In genomic region chr17:56798916-56799315, GRCh38 we compare ENCODE assay signal across 15 cellular contexts. TPM values are rescaled to one million over a fixed set of nuclear protein-coding genes. Genes with fewer than 3 reads are reported as not detected.
A peak's percentile ranks its signal among the peaks of the same experiment; 100 is the strongest.
DNase-seq lines count a peak whose midpoint lies in the region; ATAC-seq, FAIRE-seq and TF ChIP-seq lines count a peak whose summit lies in the region.
"Had no signal": no experiment of that assay in that cellular context is flagged by ENCODE, and none has a peak within 500 bp of the region (broad histone marks: within the 10 kb centered on the region; RNA-seq: fewer than 3 reads in every experiment).

No MANE protein-coding gene starts in this region.

- TF ChIP-seq POLR2A in HCT116 (IDR thresholded peaks at IDR 0.05; ENCODE audit: borderline replicate concordance, extremely low read depth, insufficient read depth, insufficient read length) (no peak), GM12878 (IDR thresholded peaks at IDR 0.05; ENCODE audit: low read depth, low read length) (no peak), gastrocnemius medialis (IDR thresholded peaks at IDR 0.05) (no peak)

- RAD21 ChIA-PET in HCT116 (lab: Charles Lee; ENCODE audit: low non-redundant PET in 1 of 2, low total read pairs in 2 of 2, uncharacterized antibody in 2 of 2, unreplicated experiment in 2 of 2) (no interaction called here), GM12878 (lab: Charles Lee; ENCODE audit: unreplicated experiment) (no interaction called here)

- TF ChIP-seq RAD21 in HCT116 (IDR thresholded peaks at IDR 0.05; ENCODE audit: low read depth) (no peak), GM12878 (IDR thresholded peaks at IDR 0.05; ENCODE audit: insufficient read depth, low read depth, low read length) (no peak)

- H3K4me2 ChIP-seq in HCT116 (ENCODE audit: low read length) (no peak overlapping the region), GM12878 (ENCODE audit: control insufficient read depth, insufficient read depth) (no peak overlapping the region), mesendoderm (ENCODE audit: low read length) (no peak overlapping the region)

- no peak overlapping the region for H3K18ac ChIP-seq in mesendoderm (ENCODE audit: low read length)

- no peaks in the 10 kb centered on the region for H3K79me1 ChIP-seq in mesendoderm (ENCODE audit: low read length)

- TF ChIP-seq EP300 in GM12878 (IDR thresholded peaks at IDR 0.05; ENCODE audit: borderline replicate concordance in 1 of 2, control insufficient read depth in 1 of 2, low read depth in 2 of 2, low read length in 2 of 2): no peak

- in situ Hi-C loops in GM12878 (cut with MboI) (no loop called here), gastrocnemius medialis (cut with MboI; ENCODE audit: low sequenced_read_pairs in 4 of 4) (no loop called here)

- no TSS peak for BruUV-seq in HCT116 (replicated peaks; lab: Mats Ljungman, UMichigan)
- no TSS peak for BruUV-seq in GM12878 (replicated peaks; lab: Mats Ljungman, UMichigan)

- no peak overlapping the region for H2BK5ac ChIP-seq in mesendoderm (ENCODE audit: low read length)

- no peak overlapping the region for H2BK15ac ChIP-seq in mesendoderm (replicated peaks; ENCODE audit: low read depth)

- no peaks in the 10 kb centered on the region for H3K9me2 ChIP-seq in HCT116 (ENCODE audit: insufficient read depth)

- H3K27me3 ChIP-seq in HCT116 (ENCODE audit: insufficient read depth, low read length): peaks cover 6% of the 10 kb centered on the region; the same call in 1 of the 2 replicates
- H3K27me3 ChIP-seq in GM12878 (replicated peaks in 1 of 2; ENCODE audit: control insufficient read depth in 2 of 2, insufficient read depth in 2 of 2, low read length in 1 of 2): no peaks in the 10 kb centered on the region; a peak in 1 of 4 replicates
- no peaks in the 10 kb centered on the region for H3K27me3 ChIP-seq in mesendoderm (ENCODE audit: insufficient read depth, low read length, poor library complexity)
- H3K27me3 ChIP-seq in gastrocnemius medialis: no peaks in the 10 kb centered on the region
- H3K27me3 ChIP-seq: heart left ventricle had no signal

- no peak overlapping the region for H4K8ac ChIP-seq in mesendoderm (ENCODE audit: low read depth, low read length)

- 54% methylated on average over 4 of the region's 4 CpGs for WGBS in GM12878 (ENCODE audit: insufficient coverage, insufficient replicate concordance, low lambda C conversion rate, missing lambda C conversion rate)
- WGBS in mesendoderm (ENCODE audit: extremely low coverage, insufficient coverage, low lambda C conversion rate): no CpG with 5 or more reads among the region's 4 CpGs

- H2AK5ac ChIP-seq in mesendoderm (ENCODE audit: low read length): no peak overlapping the region

- intact Hi-C loops in HCT116 (cut with micrococcal nuclease): no loop called here
- intact Hi-C loops in GM12878 (cut with micrococcal nuclease; ENCODE audit: unreplicated experiment): no loop called here
- intact Hi-C loops in gastrocnemius medialis (cut with DNase I; ENCODE audit: low total_unique reads): no loop called here

- H3K4me3 ChIP-seq in HCT116 (replicated peaks in 1 of 2; ENCODE audit: low read depth in 1 of 2, low read length in 2 of 2) (no peak overlapping the region), GM12878 (no peak overlapping the region), mesendoderm (ENCODE audit: low read length) (no peak overlapping the region), gastrocnemius medialis (no peak overlapping the region)
- H3K4me3 ChIP-seq: heart left ventricle had no signal

- H3K4ac ChIP-seq in mesendoderm (ENCODE audit: low read depth, low read length): no peak overlapping the region

- no peak overlapping the region for H3K56ac ChIP-seq in mesendoderm (ENCODE audit: low read length)

- no peaks in the 10 kb centered on the region for H3K79me2 ChIP-seq in HCT116 (ENCODE audit: insufficient read depth, low read length)
- no peaks in the 10 kb centered on the region for H3K79me2 ChIP-seq in GM12878 (ENCODE audit: control insufficient read depth, insufficient read depth, low read length)
- H3K79me2 ChIP-seq in mesendoderm (ENCODE audit: control insufficient read depth, insufficient read depth, low read length): no peaks in the 10 kb centered on the region

- TF ChIP-seq CTCF in HCT116 (IDR thresholded peaks at IDR 0.05 in 2 of 3, conservative IDR thresholded peaks at IDR 0.05 in 1 of 3; ENCODE audit: borderline replicate concordance in 1 of 3, insufficient read depth in 1 of 3, low read depth in 2 of 3, low read length in 2 of 3) (no peak), GM12878 (IDR thresholded peaks at IDR 0.05 in 2 of 3, conservative IDR thresholded peaks at IDR 0.05 in 1 of 3; ENCODE audit: control insufficient read depth in 2 of 3, extremely low read depth in 1 of 3, insufficient read depth in 1 of 3, low read depth in 3 of 3, low read length in 3 of 3) (no peak), gastrocnemius medialis (IDR thresholded peaks at IDR 0.05 in 4 of 5, conservative IDR thresholded peaks at IDR 0.05 in 1 of 5) (no peak)

- SMC1A ChIA-PET in GM12878 (lab: Charles Lee; ENCODE audit: uncharacterized antibody, unreplicated experiment): interaction anchor here (0.6 to 0.8 kb wide), 2 partner anchors 21 to 1315 kb away, joined by 3 read pairs; no protein-coding TSS in a partner anchor

- DNase-seq in HCT116 (ENCODE audit: low read depth, low spot score) (no peak), NCI-H2171 treated with DMSO at 0.1 percent for 48 hours (lab: John Stamatoyannopoulos, UW) (peak; percentile 65), GM12878 (ENCODE audit: low read depth, low spot score) (no peak), mesendoderm (peak; percentile 73), gastrocnemius medialis (no peak), NCI-H2081 treated with DMSO at 0.1 percent for 48 hours (lab: John Stamatoyannopoulos, UW) (no peak)
- DNase-seq: activated CD8-positive, alpha-beta T cell treated with anti-CD3 and anti-CD28 coated beads for 36 hours; activated gamma-delta T cell treated with Interleukin-2 at 50 U/mL for 16 hours; heart left ventricle; mammary epithelial cell; occipital lobe; trophoblast cell had no signal

- H3K9me3 ChIP-seq in HCT116 (ENCODE audit: control insufficient read depth in 1 of 2, insufficient read depth in 1 of 2, low read depth in 1 of 2, low read length in 2 of 2) (no peaks in the 10 kb centered on the region), GM12878 (replicated peaks; ENCODE audit: control insufficient read depth, insufficient read depth, low read length) (no peaks in the 10 kb centered on the region), gastrocnemius medialis (no peaks in the 10 kb centered on the region)
- H3K9me3 ChIP-seq: heart left ventricle had no signal

- H3K23ac ChIP-seq in mesendoderm (ENCODE audit: low read length): no peak overlapping the region

- no peak for FAIRE-seq in GM12878 (lab: Jason Lieb, UNC)

- CTCF ChIA-PET in HCT116 (lab: Charles Lee) (interaction anchor here (3.8 kb wide), 1 partner anchor 21 kb away, joined by 11 read pairs; no protein-coding TSS in a partner anchor), GM12878 (lab: Yijun Ruan, JAX) (no interaction called here)

- POLR2A ChIA-PET in HCT116 (lab: Charles Lee): no interaction called here
- POLR2A ChIA-PET in GM12878 (lab: Charles Lee): no interaction called here

- H3K36me3 ChIP-seq in HCT116 (ENCODE audit: control insufficient read depth in 1 of 2, insufficient read depth in 2 of 2, low read length in 2 of 2) (no peaks in the 10 kb centered on the region), GM12878 (ENCODE audit: control insufficient read depth in 2 of 2, insufficient read depth in 2 of 2, low read length in 1 of 2) (no peaks in the 10 kb centered on the region), mesendoderm (ENCODE audit: control insufficient read depth, insufficient read depth, low read length) (no peaks in the 10 kb centered on the region), gastrocnemius medialis (no peaks in the 10 kb centered on the region)
- H3K36me3 ChIP-seq: heart left ventricle had no signal

- no peak overlapping the region for H3K27ac ChIP-seq in HCT116 (ENCODE audit: low read depth, low read length)
- no peak overlapping the region for H3K27ac ChIP-seq in GM12878 (ENCODE audit: control insufficient read depth, insufficient read depth)
- H3K27ac ChIP-seq in mesendoderm (ENCODE audit: low read depth, low read length): no peak overlapping the region
- no peak overlapping the region for H3K27ac ChIP-seq in gastrocnemius medialis
- H3K27ac ChIP-seq: heart left ventricle had no signal

- peak; percentile 59; the same call in 1 of the 2 replicates for ATAC-seq in HCT116
- peak; percentile 28 for ATAC-seq in GM12878
- ATAC-seq in GM18861 (IDR thresholded peaks at IDR 0.05; ENCODE audit: unreplicated experiment): no peak
- no peak for ATAC-seq in gastrocnemius medialis
- no peak for ATAC-seq in GM21528 (IDR thresholded peaks at IDR 0.05; ENCODE audit: low FRiP score, unreplicated experiment)
- ATAC-seq: activated CD8-positive, alpha-beta T cell treated with anti-CD3 and anti-CD28 coated beads for 36 hours; heart left ventricle; Panc1 had no signal

- H4K20me1 ChIP-seq in HCT116 (ENCODE audit: insufficient read depth) (no peaks in the 10 kb centered on the region), GM12878 (ENCODE audit: control insufficient read depth, insufficient read depth) (no peaks in the 10 kb centered on the region)

- no peak overlapping the region for H2BK120ac ChIP-seq in mesendoderm (ENCODE audit: low read depth, low read length)

- H2AFZ ChIP-seq in HCT116 (ENCODE audit: low read depth, low read length, poor library complexity, severe bottlenecking) (no peak overlapping the region), GM12878 (ENCODE audit: control insufficient read depth, low read depth, low read length) (no peak overlapping the region)

- H4K5ac ChIP-seq in mesendoderm (ENCODE audit: low read length): no peak overlapping the region

- H3K4me1 ChIP-seq in HCT116 (ENCODE audit: control insufficient read depth in 1 of 2, insufficient read depth in 2 of 2, low read length in 2 of 2): peaks cover 5% of the 10 kb centered on the region in 2 experiments; a peak in 1 of 4 replicates
- no peaks in the 10 kb centered on the region for H3K4me1 ChIP-seq in GM12878 (ENCODE audit: control insufficient read depth, insufficient read depth, low read length)
- H3K4me1 ChIP-seq in mesendoderm (ENCODE audit: control insufficient read depth, low read depth, low read length): no peaks in the 10 kb centered on the region
- H3K4me1 ChIP-seq in gastrocnemius medialis: peaks cover 0 to 4% of the 10 kb centered on the region in 2 donors
- H3K4me1 ChIP-seq: heart left ventricle had no signal

- H3K9ac ChIP-seq in HCT116 (ENCODE audit: low read length) (no peak overlapping the region), GM12878 (ENCODE audit: control insufficient read depth, insufficient read depth, low read length) (no peak overlapping the region), mesendoderm (ENCODE audit: low read length) (no peak overlapping the region)

RNA-seq across cellular contexts. Expression of gene C17orf67, which starts 34.8 kb away (rescaled TPM):
- total RNA-seq in HCT116 (2021; ENCODE audit: unreplicated experiment) (0.84 TPM), GM12878 (2014; rRNA removed) (1.0 and 1.8 TPM in 2 replicates), GM12878 (2014; rRNA removed; fragmentation: Illumina TruSeq; extraction: Trizol) (0.94 and 0.97 TPM in 2 replicates), GM12878 (2021) (2.6 and 3.3 TPM in 2 replicates), gastrocnemius medialis (under 1 TPM in 1 of 4 donors, not detected in 3; 0.16 TPM)
- polyA plus RNA-seq in HCT116 (2012): 0.53 and 0.59 TPM in 2 replicates
- total RNA-seq in GM12878 (2013; cell fraction: nucleolus; rRNA removed): 1.7 and 2.0 TPM in 2 replicates
- polyA plus RNA-seq in GM12878 (2011; ENCODE audit: low read depth): 0.24 TPM
- polyA plus RNA-seq in GM12878 (2011; rRNA removed) (0.42 and 0.61 TPM in 2 replicates), GM12878 (2014; fragmentation: Illumina TruSeq; extraction: Trizol) (0.34 and 0.86 TPM in 2 replicates), GM12878 (2014; fragmentation: Nextera tagmentation; extraction: Ambion mirVana) (under 1 TPM; 0.24 to 0.79 TPM), GM12878 (2014; rRNA removed) (1.4 and 1.9 TPM in 2 replicates), GM12878 (2016; fragmentation: Nextera tagmentation; extraction: Ambion mirVana) (1 to 10 TPM in 1 of 2 experiments, under 1 TPM in 1; 0.84 to 2.1 TPM)
- 0.43 and 0.82 TPM in 2 replicates for polyA plus RNA-seq in GM12878 (2011; cell fraction: cytosol; rRNA removed)
- polyA plus RNA-seq in GM12878 (2011; cell fraction: nucleus; rRNA removed): 1.2 and 1.4 TPM in 2 replicates
- polyA plus RNA-seq in GM12878 (2012): 1.0 and 1.1 TPM in 2 replicates
- polyA minus RNA-seq in GM12878 (2011; rRNA and poly(A)+ RNA removed): 0.66 and 0.67 TPM in 2 replicates
- polyA minus RNA-seq in GM12878 (2011; cell fraction: cytosol; rRNA and poly(A)+ RNA removed): not detected in 2 replicates
- 0.36 and 0.67 TPM in 2 replicates for polyA minus RNA-seq in GM12878 (2011; cell fraction: nucleus; rRNA and poly(A)+ RNA removed)
- 0.41 TPM for polyA plus RNA-seq in mesendoderm (2013, experiment 1 of 2)
- polyA plus RNA-seq in mesendoderm (2013, experiment 2 of 2): 0.56 TPM

RNA-seq across cellular contexts. Expression of gene DGKE, which starts 35.0 kb away (rescaled TPM):
- total RNA-seq in HCT116 (2021; ENCODE audit: unreplicated experiment) (5.2 TPM), GM12878 (2014; rRNA removed) (10.6 and 14.5 TPM in 2 replicates), GM12878 (2014; rRNA removed; fragmentation: Illumina TruSeq; extraction: Trizol) (12.7 and 14.9 TPM in 2 replicates), GM12878 (2021) (14.9 and 18.0 TPM in 2 replicates), gastrocnemius medialis (1 to 10 TPM in 3 of 4 donors, under 1 TPM in 1; 0.53 to 3.0 (median 1.6) TPM)
- polyA plus RNA-seq in HCT116 (2012): 0.86 and 0.95 TPM in 2 replicates
- 66.0 and 74.0 TPM in 2 replicates for total RNA-seq in GM12878 (2013; cell fraction: nucleolus; rRNA removed)
- polyA plus RNA-seq in GM12878 (2011; ENCODE audit: low read depth): 3.3 TPM
- polyA plus RNA-seq in GM12878 (2011; rRNA removed) (11.7 and 18.4 TPM in 2 replicates), GM12878 (2014; fragmentation: Illumina TruSeq; extraction: Trizol) (15.5 and 15.9 TPM in 2 replicates), GM12878 (2014; fragmentation: Nextera tagmentation; extraction: Ambion mirVana) (1 to 10 TPM; 2.8 to 4.1 TPM), GM12878 (2014; rRNA removed) (7.0 and 8.5 TPM in 2 replicates), GM12878 (2016; fragmentation: Nextera tagmentation; extraction: Ambion mirVana) (10 to 100 TPM; 11.6 to 12.6 TPM)
- 4.0 and 6.8 TPM in 2 replicates for polyA plus RNA-seq in GM12878 (2011; cell fraction: cytosol; rRNA removed)
- polyA plus RNA-seq in GM12878 (2011; cell fraction: nucleus; rRNA removed): 29.0 and 40.0 TPM in 2 replicates
- polyA plus RNA-seq in GM12878 (2012): 5.3 and 6.1 TPM in 2 replicates
- polyA minus RNA-seq in GM12878 (2011; rRNA and poly(A)+ RNA removed): 9.3 and 11.3 TPM in 2 replicates
- polyA minus RNA-seq in GM12878 (2011; cell fraction: cytosol; rRNA and poly(A)+ RNA removed): 2.9 and 3.7 TPM in 2 replicates
- 20.1 and 27.9 TPM in 2 replicates for polyA minus RNA-seq in GM12878 (2011; cell fraction: nucleus; rRNA and poly(A)+ RNA removed)
- polyA plus RNA-seq in mesendoderm (2013, experiment 1 of 2): 1.9 TPM
- polyA plus RNA-seq in mesendoderm (2013, experiment 2 of 2): 1.7 TPM

Comparison
In these comparisons a context has a peak if more than half of its experiments do, and no peak if none do; other contexts are left out.
1. ATAC-seq: peak in HCT116 (single experiment) and GM12878 (single experiment); none in GM18861 (single experiment), gastrocnemius medialis (0 of 2) and GM21528 (single experiment).
2. DNase-seq: peak in NCI-H2171 treated with DMSO at 0.1 percent for 48 hours (single experiment) and mesendoderm (single experiment); none in HCT116 (single experiment), GM12878 (single experiment), gastrocnemius medialis (0 of 2) and NCI-H2081 treated with DMSO at 0.1 percent for 48 hours (single experiment).